Comparison of ENCODE assay signal across 23 cellular contexts in the genomic region with DNA sequence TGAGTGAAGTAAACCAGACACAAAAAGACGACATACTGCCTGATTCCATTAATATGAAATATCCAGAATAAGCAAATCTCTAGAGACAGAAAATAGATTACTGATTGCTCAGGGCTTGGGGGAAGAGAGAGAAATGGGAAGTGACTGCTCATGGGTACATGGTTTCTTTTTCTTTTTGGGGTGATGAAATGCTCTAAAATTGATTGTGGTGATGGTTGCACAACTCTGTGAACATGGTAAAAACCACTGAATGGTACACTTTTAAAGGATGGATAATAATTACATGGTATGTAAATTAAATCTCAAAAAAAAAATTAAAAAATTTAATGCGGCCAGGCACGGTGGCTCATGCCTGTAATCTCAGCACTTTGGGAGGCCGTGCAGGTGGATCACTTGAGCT. TPM values are rescaled to one million over a fixed set of nuclear protein-coding genes. Genes with fewer than 3 reads are reported as not detected.
DNase-seq lines count a peak whose midpoint lies in the region; ATAC-seq, FAIRE-seq and TF ChIP-seq lines count a peak whose summit lies in the region.
"Had no signal": no experiment of that assay in that cellular context is flagged by ENCODE, and none has a peak within 500 bp of the region (broad histone marks: within the 10 kb centered on the region; RNA-seq: fewer than 3 reads in every experiment).

No MANE protein-coding gene starts in this region.

- peaks cover 19% of the 10 kb centered on the region for H3F3A ChIP-seq in PC-9 (ENCODE audit: insufficient read depth, low read depth)

- H3K9me3 ChIP-seq in right lobe of liver (no peaks in the 10 kb centered on the region), HepG2 (ENCODE audit: low read length) (no peaks in the 10 kb centered on the region), PC-9 (ENCODE audit: insufficient read depth, low read depth) (no peaks in the 10 kb centered on the region), testis (no peaks in the 10 kb centered on the region)
- H3K9me3 ChIP-seq: adrenal gland, lower lobe of right lung, uterus had no signal

- TF ChIP-seq RAD21 in HepG2 (CRISPR knock-in tag; IDR thresholded peaks at IDR 0.05), result no peak

- TF ChIP-seq CTCF in right lobe of liver (IDR thresholded peaks at IDR 0.05), result no peak
- no peak for TF ChIP-seq CTCF in HepG2 (CRISPR knock-in tag; IDR thresholded peaks at IDR 0.05)
- no peak for TF ChIP-seq CTCF in PC-9 (conservative IDR thresholded peaks at IDR 0.05)
- TF ChIP-seq CTCF in testis (IDR thresholded peaks at IDR 0.05), result no peak

- intact Hi-C loops in right lobe of liver (cut with DNase I), result no loop called here
- intact Hi-C loops in HepG2 (cut with micrococcal nuclease; ENCODE audit: unreplicated experiment), result no loop called here
- intact Hi-C loops in PC-9 (cut with micrococcal nuclease; ENCODE audit: unreplicated experiment), result no loop called here
- intact Hi-C loops in testis (cut with DNase I; ENCODE audit: low total_unique reads), result no loop called here

- H3K4me1 ChIP-seq in right lobe of liver (no peaks in the 10 kb centered on the region), HepG2 (ENCODE audit: insufficient read depth, low read length) (peaks cover 16% of the 10 kb centered on the region), PC-9 (replicated peaks; ENCODE audit: insufficient read depth) (no peaks in the 10 kb centered on the region), testis (no peaks in the 10 kb centered on the region)
- H3K4me1 ChIP-seq: adrenal gland, uterus had no signal

- WGBS in right lobe of liver (ENCODE audit: insufficient coverage, low coverage, low lambda C conversion rate, missing lambda C conversion rate), result 59% methylated on average over 4 of the region's 4 CpGs
- WGBS in HepG2 (ENCODE audit: low lambda C conversion rate), result over 99% methylated on average over 4 of the region's 4 CpGs
- 90% methylated on average over 4 of the region's 4 CpGs for WGBS in testis, 2 donors

- H3K27ac ChIP-seq in right lobe of liver (no peak overlapping the region), HepG2 (ENCODE audit: extremely low read length, insufficient read depth, low read length) (no peak overlapping the region), PC-9 (peak overlapping the region; percentile 17; the same call in 1 of the 2 replicates), testis (no peak overlapping the region)
- H3K27ac ChIP-seq: adrenal gland, lower lobe of right lung, uterus, VCaP had no signal

- peaks cover 0 to 31% (median 17%) of the 10 kb centered on the region in 4 donors for H3K36me3 ChIP-seq in right lobe of liver
- peaks cover 25 to 72% of the 10 kb centered on the region in 2 experiments for H3K36me3 ChIP-seq in HepG2 (replicated peaks in 1 of 2; ENCODE audit: control insufficient read depth in 1 of 2, insufficient read depth in 2 of 2, low read length in 2 of 2)
- H3K36me3 ChIP-seq in PC-9 (ENCODE audit: low read depth), result 0 out of 2 replicates have a peak, but pooled peaks cover 10% of the 10 kb centered on the region
- no peaks in the 10 kb centered on the region for H3K36me3 ChIP-seq in testis (ENCODE audit: low read depth, missing control alignments)
- H3K36me3 ChIP-seq: uterus had no signal

- H3K27me3 ChIP-seq in right lobe of liver (no peaks in the 10 kb centered on the region), HepG2 (ENCODE audit: control insufficient read depth in 1 of 2, insufficient read depth in 2 of 2, low read length in 2 of 2) (no peaks in the 10 kb centered on the region), PC-9 (ENCODE audit: insufficient read depth, low read depth) (no peaks in the 10 kb centered on the region), testis (no peaks in the 10 kb centered on the region)
- H3K27me3 ChIP-seq: adrenal gland, uterus had no signal

- POLR2A ChIA-PET in HepG2 (lab: Yijun Ruan, JAX), result no interaction called here
- POLR2A ChIA-PET in PC-9 (lab: Charles Lee; ENCODE audit: unreplicated experiment), result no interaction called here

- BruUV-seq in HepG2 (replicated peaks; lab: Mats Ljungman, UMichigan), result no TSS peak
- no TSS peak for BruUV-seq in PC-9 (replicated peaks; lab: Mats Ljungman, UMichigan)

- no peak for FAIRE-seq in HepG2 (lab: Jason Lieb, UNC)
- FAIRE-seq: G401.6 had no signal

- H3K4me2 ChIP-seq in HepG2 (ENCODE audit: low read depth, low read length) (no peak overlapping the region), PC-9 (no peak overlapping the region)

- H2AFZ ChIP-seq in HepG2 (ENCODE audit: low read length) (no peak overlapping the region), PC-9 (no peak overlapping the region)

- H3K79me2 ChIP-seq in HepG2 (ENCODE audit: insufficient read depth, low read length), result peaks cover 3% of the 10 kb centered on the region
- peaks cover 11% of the 10 kb centered on the region for H3K79me2 ChIP-seq in PC-9 (ENCODE audit: low read depth)

- TF ChIP-seq EP300 in HepG2 (IDR thresholded peaks at IDR 0.05; ENCODE audit: low read depth in 2 of 2, low read length in 2 of 2), result no peak
- TF ChIP-seq EP300 in HepG2 (CRISPR knock-in tag; IDR thresholded peaks at IDR 0.05; ENCODE audit: borderline replicate concordance), result no peak

- no peak for DNase-seq in right lobe of liver
- DNase-seq in HepG2 (ENCODE audit: low spot score), result no peak
- no peak for DNase-seq in PC-9
- DNase-seq in fibroblast of peridontal ligament (ENCODE audit: extremely low read depth), result peak; percentile 70
- DNase-seq in middle frontal gyrus (ENCODE audit: extremely low spot score, low spot score), result no peak
- no peak for DNase-seq in testis
- DNase-seq: activated CD8-positive, alpha-beta memory T cell treated with anti-CD3 and anti-CD28 coated beads, Interleukin-2, amount 50 U/mL, for 4 hours; activated gamma-delta T cell; CD8-positive, alpha-beta T cell; DMS153; immature natural killer cell; lower lobe of right lung; NCI-H1105 treated with DMSO at 0.1 percent for 48 hours; NCI-H2081 treated with DMSO at 0.1 percent for 48 hours; NK-92 treated with Interleukin-12 subunit alpha and Interleukin-12 subunit beta, amount 100 ng/mL, for 24 hours; stimulated activated CD8-positive, alpha-beta memory T cell treated with anti-CD3 and anti-CD28 coated beads, Interleukin-4, amount 100 ng/mL, for 48 hours; uterus had no signal

- H4K20me1 ChIP-seq in HepG2 (ENCODE audit: insufficient read depth, low read length) (no peaks in the 10 kb centered on the region), PC-9 (ENCODE audit: insufficient read depth) (no peaks in the 10 kb centered on the region)

- no peak overlapping the region for H3K9ac ChIP-seq in HepG2 (ENCODE audit: insufficient read depth, low read depth, low read length)

- TF ChIP-seq POLR2A in right lobe of liver (IDR thresholded peaks at IDR 0.05) (no peak), HepG2 (IDR thresholded peaks at IDR 0.05; ENCODE audit: insufficient read depth in 1 of 2, low read depth in 2 of 2, low read length in 2 of 2) (no peak), testis (IDR thresholded peaks at IDR 0.05) (no peak)

- CTCF ChIA-PET in HepG2 (lab: Yijun Ruan, JAX; ENCODE audit: low intra/inter-chr PET ratio, low total read pairs) (no interaction called here), PC-9 (lab: Charles Lee) (no interaction called here)

- H3K4me3 ChIP-seq in right lobe of liver (no peak overlapping the region), HepG2 (replicated peaks in 1 of 3; ENCODE audit: insufficient read depth in 1 of 3, low read depth in 2 of 3, low read length in 3 of 3) (no peak overlapping the region), PC-9 (no peak overlapping the region), testis (no peak overlapping the region)
- H3K4me3 ChIP-seq: adrenal gland, coronary artery, lower lobe of right lung, uterus had no signal

- H3K9me2 ChIP-seq in PC-9 (ENCODE audit: insufficient read depth), result no peaks in the 10 kb centered on the region

- in situ Hi-C loops in HepG2 (cut with HindIII; ENCODE audit: extremely low pct_ligation_motif_present, low pct_unique_long_range_greater_than_20kb), result no loop called here

- ATAC-seq in right lobe of liver, result peak in 3 of 4 donors; percentile 34 to 44 (median 42)
- no peak for ATAC-seq in HepG2
- no peak for ATAC-seq in GM21423 (IDR thresholded peaks at IDR 0.05; ENCODE audit: unreplicated experiment)
- no peak for ATAC-seq in GM21825 (IDR thresholded peaks at IDR 0.05; ENCODE audit: unreplicated experiment)
- ATAC-seq: CD8-positive, alpha-beta T cell had no signal

TF ChIP-seq in HepG2, 621 proteins besides CTCF, POLR2A, EP300 and RAD21 (continues in another document):
- no peak for TF ChIP-seq SMAD3 (CRISPR knock-in tag; IDR thresholded peaks at IDR 0.05)
- TF ChIP-seq NFE2 (CRISPR knock-in tag; IDR thresholded peaks at IDR 0.05), result no peak
- TF ChIP-seq NPAS2 (CRISPR knock-in tag; IDR thresholded peaks at IDR 0.05; ENCODE audit: borderline replicate concordance), result no peak
- TF ChIP-seq CREB1 (IDR thresholded peaks at IDR 0.05), result no peak
- no peak for TF ChIP-seq CREB1 (CRISPR knock-in tag; IDR thresholded peaks at IDR 0.05)

RNA-seq across cellular contexts. Expression of a gene that starts 39.3 kb away (rescaled TPM):
- total RNA-seq in right lobe of liver, result 100 to 1,000 TPM; 363 to 497 (median 443) TPM
- 3,331 and 4,246 TPM in 2 replicates for total RNA-seq in HepG2 (2016; rRNA removed; fragmentation: Illumina TruSeq; extraction: Trizol)
- 5,225 and 5,854 TPM in 2 replicates for total RNA-seq in HepG2 (2016; cell fraction: cytosol; rRNA removed; fragmentation: Illumina TruSeq; extraction: Trizol; ENCODE audit: low read depth)
- 3,362 and 4,378 TPM in 2 replicates for total RNA-seq in HepG2 (2016; cell fraction: insoluble cytoplasmic fraction; rRNA removed; fragmentation: Illumina TruSeq; extraction: Trizol)
- 8,556 and 9,092 TPM in 2 replicates for total RNA-seq in HepG2 (2016; cell fraction: membrane; rRNA removed; fragmentation: Illumina TruSeq; extraction: Trizol)
- 1,122 and 1,268 TPM in 2 replicates for total RNA-seq in HepG2 (2016; cell fraction: nucleus; rRNA removed; fragmentation: Illumina TruSeq; extraction: Trizol)
- polyA plus RNA-seq in HepG2 (2011; rRNA removed), result 3,582 and 3,614 TPM in 2 replicates
- 3,176 and 4,386 TPM in 2 replicates for polyA plus RNA-seq in HepG2 (2011; cell fraction: cytosol; rRNA removed)
- polyA plus RNA-seq in HepG2 (2011; cell fraction: nucleus; rRNA removed), result 741 and 878 TPM in 2 replicates
- 8,552 and 9,844 TPM in 2 replicates for polyA plus RNA-seq in HepG2 (2012)
- 7,218 and 7,614 TPM in 2 replicates for polyA plus RNA-seq in HepG2 (2016; cell fraction: cytosol; fragmentation: Illumina TruSeq; extraction: Trizol; ENCODE audit: low read depth)
- 4,222 and 4,697 TPM in 2 replicates for polyA plus RNA-seq in HepG2 (2016; cell fraction: insoluble cytoplasmic fraction; fragmentation: Illumina TruSeq; extraction: Trizol; ENCODE audit: low read depth)
- polyA plus RNA-seq in HepG2 (2016; cell fraction: membrane; fragmentation: Illumina TruSeq; extraction: Trizol; ENCODE audit: low read depth), result 8,348 and 8,377 TPM in 2 replicates
- 2,101 and 2,110 TPM in 2 replicates for polyA plus RNA-seq in HepG2 (2016; cell fraction: nucleus; fragmentation: Illumina TruSeq; extraction: Trizol; ENCODE audit: insufficient read depth, low read depth)
- polyA minus RNA-seq in HepG2 (2011; rRNA and poly(A)+ RNA removed; ENCODE audit: low replicate concordance), result 234 and 364 TPM in 2 replicates
- 317 and 452 TPM in 2 replicates for polyA minus RNA-seq in HepG2 (2011; cell fraction: cytosol; rRNA and poly(A)+ RNA removed)
- 241 and 344 TPM in 2 replicates for polyA minus RNA-seq in HepG2 (2011; cell fraction: nucleus; rRNA and poly(A)+ RNA removed)
- 1,090 and 1,251 TPM in 2 replicates for total RNA-seq in PC-9 (2021)
- 100 to 1,000 TPM; 404 to 715 TPM for total RNA-seq in testis
- 1,643 TPM for polyA plus RNA-seq in testis (ENCODE audit: insufficient read depth, low read depth, low replicate concordance)

Comparison
In these comparisons a context has a peak if more than half of its experiments do, and no peak if none do; other contexts are left out.
1. ATAC-seq: peak in right lobe of liver (3 of 4); none in HepG2 (single experiment), GM21423 (single experiment) and GM21825 (single experiment).